In the genomic region with DNA sequence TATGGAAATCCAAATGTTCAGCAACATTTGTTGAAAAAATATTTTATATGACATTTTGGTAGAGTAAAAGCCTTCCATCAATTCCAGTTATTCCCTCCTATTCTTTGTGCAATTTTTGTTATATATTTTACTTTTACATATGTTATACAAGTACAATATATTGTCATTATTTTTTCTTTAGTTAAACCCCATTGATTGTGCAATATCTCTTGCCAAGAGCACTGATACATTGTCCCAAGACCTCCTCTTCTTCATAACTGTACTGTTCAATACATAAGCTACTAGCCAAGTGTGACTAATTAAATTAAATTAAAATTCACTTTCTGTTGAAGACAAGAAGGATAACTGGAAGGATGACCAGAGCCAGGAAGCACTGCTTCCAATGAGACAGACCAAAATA, we compare ENCODE assay signal across 29 cellular contexts.
"Had no signal": no experiment of that assay in that cellular context is flagged by ENCODE, and none has a peak within 500 bp of the region (broad histone marks: within the 10 kb centered on the region; RNA-seq: fewer than 3 reads in every experiment).

No MANE protein-coding gene starts in this region.

- H3K4me3 ChIP-seq: neural progenitor cell, ovary, psoas muscle, skin epidermis, smooth muscle cell, spleen, suprapubic skin, testis, tibial artery, upper lobe of left lung, vagina had no signal

- H3K36me3 ChIP-seq: neural progenitor cell, ovary, spleen, suprapubic skin, tibial artery, upper lobe of left lung, vagina had no signal

- DNase-seq: natural killer cell; occipital lobe; psoas muscle; right cardiac atrium; spleen; stimulated activated CD4-positive, alpha-beta T cell treated with anti-CD3 and anti-CD28 coated beads, Interleukin-12 subunit alpha, Interleukin-12 subunit beta, amount 100 ng/mL, for 4 hours; stimulated activated CD4-positive, alpha-beta T cell treated with anti-CD3 and anti-CD28 coated beads, Interleukin-1b, Interleukin-23, amount 100 ng/mL, for 48 hours; stimulated activated CD4-positive, alpha-beta T cell treated with anti-CD3 and anti-CD28 coated beads, Interleukin-4, amount 100 ng/mL, for 1 hour; stimulated activated CD4-positive, alpha-beta T cell treated with anti-CD3 and anti-CD28 coated beads, Interleukin-4, amount 100 ng/mL, for 4 hours; stimulated activated CD8-positive, alpha-beta memory T cell treated with anti-CD3 and anti-CD28 coated beads, Interleukin-4, amount 100 ng/mL, for 48 hours; stimulated activated naive CD4-positive, alpha-beta T cell; stimulated activated naive CD8-positive, alpha-beta T cell treated with anti-CD3 and anti-CD28 coated beads, Interleukin-15, amount 100 ng/mL, for 72 hours; stimulated activated naive CD8-positive, alpha-beta T cell treated with anti-CD3 and anti-CD28 coated beads, Interleukin-15, Interleukin-2, amounts not matched to agents 100 U/mL and 50 U/mL, for 24 hours; substantia nigra; testis; tibial artery; trophoblast cell; upper lobe of left lung had no signal

- H2AFZ ChIP-seq: neural progenitor cell, parathyroid adenoma had no signal

- H3K9ac ChIP-seq: neural progenitor cell, parathyroid adenoma had no signal

- H3K4me2 ChIP-seq: neural progenitor cell, smooth muscle cell had no signal

- H3K27me3 ChIP-seq: neural progenitor cell, ovary, spleen, suprapubic skin, testis, tibial artery, upper lobe of left lung, vagina had no signal

- H3K27ac ChIP-seq: neural progenitor cell, ovary, parathyroid adenoma, psoas muscle, skin epidermis, spleen, suprapubic skin, testis, tibial artery, upper lobe of left lung, vagina had no signal

- FAIRE-seq: urothelium cell line had no signal

- ATAC-seq: naive thymus-derived CD4-positive, alpha-beta T cell; natural killer cell; psoas muscle; right cardiac atrium; sciatic nerve; stimulated activated memory B cell treated with anti-CD40 and anti-IgM and Interleukin-4, amounts not matched to agents 10 μg/mL and 1 μg/mL and 100 μg/mL, for 72 hours; stimulated activated naive CD8-positive, alpha-beta T cell treated with anti-CD3 and anti-CD28 coated beads, Interleukin-15, amount 100 ng/mL, for 72 hours; stimulated activated naive CD8-positive, alpha-beta T cell treated with anti-CD3 and anti-CD28 coated beads, Interleukin-15, Interleukin-2, amounts not matched to agents 100 U/mL and 50 U/mL, for 24 hours had no signal

- H3K4me1 ChIP-seq: neural progenitor cell, parathyroid adenoma, psoas muscle, spleen, suprapubic skin, testis, tibial artery, upper lobe of left lung, vagina had no signal

- H3K79me2 ChIP-seq: parathyroid adenoma had no signal

- H3K9me3 ChIP-seq: ovary, psoas muscle, testis, vagina had no signal
